ENCODE assay signal across 17 cellular contexts in genomic region chr18:9856097-9856496, GRCh38. TPM values are rescaled to one million over a fixed set of nuclear protein-coding genes. Genes with fewer than 3 reads are reported as not detected.
DNase-seq lines count a peak whose midpoint lies in the region; ATAC-seq and TF ChIP-seq lines count a peak whose summit lies in the region.
"Had no signal": no experiment of that assay in that cellular context is flagged by ENCODE, and none has a peak within 500 bp of the region (broad histone marks: within the 10 kb centered on the region; RNA-seq: fewer than 3 reads in every experiment).

No MANE protein-coding gene starts in this region.

- H3K4me1 Mint-ChIP-seq in CD14-positive monocyte (peaks cover 28% of the 10 kb centered on the region), endodermal cell (no peaks in the 10 kb centered on the region)
- H3K4me1 Mint-ChIP-seq: central memory CD8-positive, alpha-beta T cell; T-helper 17 cell had no signal

- no peak overlapping the region for H2AFZ ChIP-seq in hepatocyte

- no peaks in the 10 kb centered on the region for H4K20me1 ChIP-seq in hepatocyte (ENCODE audit: insufficient read depth, poor library complexity, severe bottlenecking)

- H3K4me3 Mint-ChIP-seq in CD14-positive monocyte, result peak overlapping the region in 1 of 2 donors; percentile 39
- H3K4me3 Mint-ChIP-seq in endodermal cell, result no peak overlapping the region
- H3K4me3 Mint-ChIP-seq: central memory CD8-positive, alpha-beta T cell; stimulated activated naive B cell treated with anti-CD40 and anti-IgM and Interleukin-4, amounts not matched to agents 10 μg/mL and 1 μg/mL and 100 μg/mL, for 72 hours; T-helper 17 cell had no signal

- H3K36me3 ChIP-seq in hepatocyte (replicated peaks; ENCODE audit: insufficient read depth, low read depth) (no peaks in the 10 kb centered on the region), gastrocnemius medialis (no peaks in the 10 kb centered on the region), endodermal cell (ENCODE audit: control insufficient read depth, insufficient read depth, low read length) (no peaks in the 10 kb centered on the region)

- H3K9ac ChIP-seq in endodermal cell (ENCODE audit: extremely low read depth, low read length, poor library complexity, severe bottlenecking), result no peak overlapping the region

- H3K4me1 ChIP-seq in hepatocyte (ENCODE audit: insufficient read depth) (no peaks in the 10 kb centered on the region), gastrocnemius medialis (peaks cover 19 to 37% of the 10 kb centered on the region in 2 donors), endodermal cell (ENCODE audit: control insufficient read depth, insufficient read depth, low read length) (no peaks in the 10 kb centered on the region)

- H3K79me2 ChIP-seq in hepatocyte, result no peaks in the 10 kb centered on the region

- peaks cover 45 to 49% of the 10 kb centered on the region in 2 donors for H3K36me3 Mint-ChIP-seq in CD14-positive monocyte
- peaks cover 2% of the 10 kb centered on the region for H3K36me3 Mint-ChIP-seq in endodermal cell (ENCODE audit: low read depth)

- no peak for ATAC-seq in gastrocnemius medialis
- no peak for ATAC-seq in omental fat pad (ENCODE audit: low FRiP score)
- ATAC-seq in HG02852 (IDR thresholded peaks at IDR 0.05; ENCODE audit: unreplicated experiment), result no peak
- no peak for ATAC-seq in HG03354 (IDR thresholded peaks at IDR 0.05; ENCODE audit: poor library complexity, severe bottlenecking, unreplicated experiment)
- ATAC-seq: HCT116; stimulated activated naive B cell treated with anti-CD40 and anti-IgM and Interleukin-4, amounts not matched to agents 10 μg/mL and 1 μg/mL and 100 μg/mL, for 72 hours; T-helper 17 cell had no signal

- in situ Hi-C loops in gastrocnemius medialis (cut with MboI; ENCODE audit: low sequenced_read_pairs in 4 of 4), result no loop called here

- H3K9me3 ChIP-seq in hepatocyte (ENCODE audit: low read depth) (peaks cover 6% of the 10 kb centered on the region), gastrocnemius medialis (no peaks in the 10 kb centered on the region), endodermal cell (ENCODE audit: control insufficient read depth, low read length) (peaks cover 10% of the 10 kb centered on the region)

- no peaks in the 10 kb centered on the region for H3K27me3 ChIP-seq in hepatocyte
- no peaks in the 10 kb centered on the region for H3K27me3 ChIP-seq in gastrocnemius medialis
- no peaks in the 10 kb centered on the region for H3K27me3 ChIP-seq in endodermal cell (ENCODE audit: control insufficient read depth, insufficient read depth, low read length, poor library complexity, severe bottlenecking)

- 97% methylated on average over 3 of the region's 3 CpGs for WGBS in hepatocyte (ENCODE audit: low lambda C conversion rate, missing lambda C conversion rate)
- 90% methylated on average over 1 of the region's 3 CpGs; no CpG with 5 or more reads in 1 of the 2 experiments for WGBS in endodermal cell (ENCODE audit: insufficient coverage in 1 of 2, insufficient read length in 1 of 2), 2 experiments

- H3K9me3 Mint-ChIP-seq in CD14-positive monocyte, result peaks cover 0 to 4% (median 0%) of the 10 kb centered on the region in 7 donors
- peaks cover 9% of the 10 kb centered on the region for H3K9me3 Mint-ChIP-seq in endodermal cell
- H3K9me3 Mint-ChIP-seq: activated T-helper 2 cell treated with anti-CD3 and anti-CD28 coated beads, Interferon-gamma antibody, Interleukin-2, Interleukin-4, amounts not matched to agents 10 μg/mL and 5 μg/mL and 100 μg/mL, durations not matched to agents 14 hours and 24 hours and 36 hours; central memory CD8-positive, alpha-beta T cell; stimulated activated naive B cell treated with anti-CD40 and anti-IgM and Interleukin-4, amounts not matched to agents 10 μg/mL and 1 μg/mL and 100 μg/mL, for 72 hours had no signal

- TF ChIP-seq CTCF in CD14-positive monocyte (IDR thresholded peaks at IDR 0.05) (no peak), hepatocyte (IDR thresholded peaks at IDR 0.05; ENCODE audit: poor library complexity) (no peak), gastrocnemius medialis (IDR thresholded peaks at IDR 0.05 in 4 of 5, conservative IDR thresholded peaks at IDR 0.05 in 1 of 5) (no peak), omental fat pad (IDR thresholded peaks at IDR 0.05) (no peak), endodermal cell (conservative IDR thresholded peaks at IDR 0.05) (no peak)

- H3K27ac ChIP-seq in hepatocyte, result peak overlapping the region; percentile 67
- peak overlapping the region; percentile 50 to 75 (median 66) for H3K27ac ChIP-seq in gastrocnemius medialis
- no peak overlapping the region for H3K27ac ChIP-seq in endodermal cell (ENCODE audit: low read depth, low read length)

- intact Hi-C loops in CD14-positive monocyte (cut with micrococcal nuclease) (loop anchor here in 1 of 2 donors (10.0 kb wide), 1 partner anchor 49 kb away; no protein-coding TSS in a partner anchor), gastrocnemius medialis (cut with DNase I; ENCODE audit: low total_unique reads) (no loop called here)

- DNase-seq in CD14-positive monocyte (ENCODE audit: low spot score) (peak; percentile 56), SKM-1 (lab: John Stamatoyannopoulos, UW; ENCODE audit: unreplicated experiment) (peak; percentile 30), hepatocyte (ENCODE audit: low spot score) (no peak), gastrocnemius medialis (no peak), omental fat pad (ENCODE audit: low spot score) (no peak), endodermal cell (no peak)
- DNase-seq: DND-41; NCI-H187; posterior cingulate gyrus; stimulated activated CD4-positive, alpha-beta T cell treated with anti-CD3 and anti-CD28 coated beads, Interleukin-12 subunit alpha, Interleukin-12 subunit beta, amount 100 ng/mL, for 4 hours; stimulated activated naive B cell treated with anti-CD40 and anti-IgM and Interleukin-4, amounts not matched to agents 10 μg/mL and 1 μg/mL and 100 μg/mL, for 72 hours; T-helper 17 cell had no signal

- H3K4me2 ChIP-seq in hepatocyte, result no peak overlapping the region

- H3K4me3 ChIP-seq in hepatocyte (no peak overlapping the region), gastrocnemius medialis (no peak overlapping the region), endodermal cell (ENCODE audit: low read length) (no peak overlapping the region)

- no peak for TF ChIP-seq POLR2A in gastrocnemius medialis (IDR thresholded peaks at IDR 0.05)

- peak overlapping the region; percentile 46 to 87 (median 83) for H3K27ac Mint-ChIP-seq in CD14-positive monocyte
- no peak overlapping the region for H3K27ac Mint-ChIP-seq in endodermal cell
- H3K27ac Mint-ChIP-seq: activated T-helper 2 cell treated with anti-CD3 and anti-CD28 coated beads, Interferon-gamma antibody, Interleukin-2, Interleukin-4, amounts not matched to agents 10 μg/mL and 5 μg/mL and 100 μg/mL, durations not matched to agents 14 hours and 24 hours and 36 hours; T-helper 17 cell had no signal

- H3K27me3 Mint-ChIP-seq in CD14-positive monocyte (ENCODE audit: low read depth in 3 of 3) (peaks cover 0 to 2% (median 0%) of the 10 kb centered on the region in 3 donors), endodermal cell (ENCODE audit: insufficient read depth) (no peaks in the 10 kb centered on the region)

- no peaks in the 10 kb centered on the region for H3K9me2 ChIP-seq in hepatocyte (replicated peaks; ENCODE audit: insufficient read depth)

RNA-seq across cellular contexts. Expression of gene TXNDC2, which starts 29.7 kb away (rescaled TPM):
- polyA plus RNA-seq in CD14-positive monocyte, result under 1 TPM in 1 of 2 donors, not detected in 1; 0.10 TPM
- 0.08 TPM in 1 of 2 replicates, not detected in the other for total RNA-seq in hepatocyte
- polyA plus RNA-seq in hepatocyte, result 0.41 TPM in 1 of 2 replicates, not detected in the other
- not detected for total RNA-seq in gastrocnemius medialis
- under 1 TPM in 2 of 4 donors, not detected in 2; 0.24 to 0.44 TPM for total RNA-seq in omental fat pad
- not detected for total RNA-seq in endodermal cell
- polyA plus RNA-seq in endodermal cell (2013, experiment 1 of 2), result 0.07 TPM
- not detected for polyA plus RNA-seq in endodermal cell (2013, experiment 2 of 2)
- total RNA-seq: T-helper 17 cell had no signal

RNA-seq across cellular contexts. Expression of gene VAPA, which starts 57.7 kb away (rescaled TPM):
- polyA plus RNA-seq in CD14-positive monocyte (100 to 1,000 TPM; 334 to 393 TPM), hepatocyte (288 and 290 TPM in 2 replicates)
- total RNA-seq in hepatocyte (267 and 324 TPM in 2 replicates), gastrocnemius medialis (100 to 1,000 TPM; 227 to 320 (median 243) TPM), omental fat pad (100 to 1,000 TPM; 173 to 345 (median 246) TPM), endodermal cell (100 to 1,000 TPM; 122 to 168 TPM)
- 166 TPM for polyA plus RNA-seq in endodermal cell (2013, experiment 1 of 2)
- polyA plus RNA-seq in endodermal cell (2013, experiment 2 of 2), result 158 TPM

Comparison
In these comparisons a context has a peak if more than half of its experiments do, and no peak if none do; other contexts are left out.
1. DNase-seq: peak in CD14-positive monocyte (single experiment) and SKM-1 (single experiment); none in hepatocyte (single experiment), gastrocnemius medialis (0 of 2), omental fat pad (single experiment) and endodermal cell (single experiment).